1 cellular context compared by ENCODE assay signal in the genomic region with DNA sequence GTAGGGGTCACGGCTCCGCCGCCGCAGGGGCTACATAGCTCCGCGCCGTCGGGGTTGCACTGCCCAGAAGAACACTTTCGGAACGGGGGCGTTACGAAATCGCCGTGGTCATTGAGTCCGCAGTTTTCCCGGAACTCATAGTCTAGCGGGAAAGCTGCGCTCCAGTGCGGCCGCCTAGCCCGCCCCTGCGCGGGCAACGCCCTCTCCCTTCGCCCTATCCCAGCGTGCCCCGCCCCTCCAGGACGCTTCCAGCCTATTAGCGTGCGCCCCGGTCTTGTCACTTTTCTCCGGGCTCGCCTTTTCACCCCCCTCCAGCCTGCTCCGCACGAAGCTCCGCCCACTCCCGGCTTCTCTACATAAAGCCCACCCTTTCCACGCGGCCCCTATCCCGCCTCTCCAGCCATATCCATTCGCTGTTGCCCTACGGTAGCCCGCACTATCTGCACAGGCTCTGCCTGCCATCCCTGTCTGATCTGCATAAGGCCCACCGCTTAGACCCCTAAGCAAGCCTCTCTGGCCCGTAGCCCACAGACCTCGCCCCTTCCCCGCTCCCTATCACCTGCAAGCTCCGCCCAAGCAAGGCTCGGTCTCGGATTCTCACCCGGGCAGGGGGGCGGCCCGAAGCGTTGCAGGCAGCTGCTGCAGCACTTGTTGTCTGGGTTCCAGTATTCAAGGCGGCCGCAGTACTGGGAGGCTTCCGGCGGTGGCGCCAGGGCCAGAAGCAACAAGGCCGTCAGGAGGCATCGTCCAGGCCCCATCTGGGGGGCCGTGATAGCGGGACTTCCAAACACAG.
TF ChIP-seq lines count a peak whose summit lies in the region.

No MANE protein-coding gene starts in this region.

TF ChIP-seq in HepG2, 621 proteins besides CTCF, POLR2A, EP300 and RAD21 (continued from another document and continues in another):
- TF ChIP-seq FOXO4 (CRISPR knock-in tag; conservative IDR thresholded peaks at IDR 0.05), result no peak
- TF ChIP-seq, protein P1, sequence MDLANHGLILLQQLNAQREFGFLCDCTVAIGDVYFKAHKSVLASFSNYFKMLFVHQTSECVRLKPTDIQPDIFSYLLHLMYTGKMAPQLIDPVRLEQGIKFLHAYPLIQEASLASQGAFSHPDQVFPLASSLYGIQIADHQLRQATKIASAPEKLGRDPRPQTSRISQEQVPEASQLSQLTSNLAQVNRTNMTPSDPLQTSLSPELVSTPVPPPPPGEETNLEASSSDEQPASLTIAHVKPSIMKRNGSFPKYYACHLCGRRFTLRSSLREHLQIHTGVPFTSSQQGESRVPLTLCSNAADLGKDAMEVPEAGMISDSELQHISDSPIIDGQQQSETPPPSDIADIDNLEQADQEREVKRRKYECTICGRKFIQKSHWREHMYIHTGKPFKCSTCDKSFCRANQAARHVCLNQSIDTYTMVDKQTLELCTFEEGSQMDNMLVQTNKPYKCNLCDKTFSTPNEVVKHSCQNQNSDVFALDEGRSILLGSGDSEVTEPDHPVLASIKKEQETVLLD (CRISPR knock-in tag; IDR thresholded peaks at IDR 0.05; ENCODE audit: low read depth), result 0 out of 2 replicates have a peak, but pooled peaks have one; percentile 38
- no peak for TF ChIP-seq ZBTB3 (CRISPR knock-in tag; IDR thresholded peaks at IDR 0.05; ENCODE audit: borderline replicate concordance, low read depth)
- no peak for TF ChIP-seq ZBTB39 (CRISPR knock-in tag; IDR thresholded peaks at IDR 0.05)
- no peak; the same call in 1 of the 2 replicates for TF ChIP-seq ZNF34 (CRISPR knock-in tag; IDR thresholded peaks at IDR 0.05; ENCODE audit: borderline replicate concordance)
- TF ChIP-seq, protein P2, sequence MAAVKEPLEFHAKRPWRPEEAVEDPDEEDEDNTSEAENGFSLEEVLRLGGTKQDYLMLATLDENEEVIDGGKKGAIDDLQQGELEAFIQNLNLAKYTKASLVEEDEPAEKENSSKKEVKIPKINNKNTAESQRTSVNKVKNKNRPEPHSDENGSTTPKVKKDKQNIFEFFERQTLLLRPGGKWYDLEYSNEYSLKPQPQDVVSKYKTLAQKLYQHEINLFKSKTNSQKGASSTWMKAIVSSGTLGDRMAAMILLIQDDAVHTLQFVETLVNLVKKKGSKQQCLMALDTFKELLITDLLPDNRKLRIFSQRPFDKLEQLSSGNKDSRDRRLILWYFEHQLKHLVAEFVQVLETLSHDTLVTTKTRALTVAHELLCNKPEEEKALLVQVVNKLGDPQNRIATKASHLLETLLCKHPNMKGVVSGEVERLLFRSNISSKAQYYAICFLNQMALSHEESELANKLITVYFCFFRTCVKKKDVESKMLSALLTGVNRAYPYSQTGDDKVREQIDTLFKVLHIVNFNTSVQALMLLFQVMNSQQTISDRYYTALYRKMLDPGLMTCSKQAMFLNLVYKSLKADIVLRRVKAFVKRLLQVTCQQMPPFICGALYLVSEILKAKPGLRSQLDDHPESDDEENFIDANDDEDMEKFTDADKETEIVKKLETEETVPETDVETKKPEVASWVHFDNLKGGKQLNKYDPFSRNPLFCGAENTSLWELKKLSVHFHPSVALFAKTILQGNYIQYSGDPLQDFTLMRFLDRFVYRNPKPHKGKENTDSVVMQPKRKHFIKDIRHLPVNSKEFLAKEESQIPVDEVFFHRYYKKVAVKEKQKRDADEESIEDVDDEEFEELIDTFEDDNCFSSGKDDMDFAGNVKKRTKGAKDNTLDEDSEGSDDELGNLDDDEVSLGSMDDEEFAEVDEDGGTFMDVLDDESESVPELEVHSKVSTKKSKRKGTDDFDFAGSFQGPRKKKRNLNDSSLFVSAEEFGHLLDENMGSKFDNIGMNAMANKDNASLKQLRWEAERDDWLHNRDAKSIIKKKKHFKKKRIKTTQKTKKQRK (IDR thresholded peaks at IDR 0.05; ENCODE audit: low read length), result no peak
- TF ChIP-seq ZNF878 (CRISPR knock-in tag; IDR thresholded peaks at IDR 0.05), result no peak; the same call in 1 of the 2 replicates
- TF ChIP-seq ZNF512B (CRISPR knock-in tag; IDR thresholded peaks at IDR 0.05; ENCODE audit: borderline replicate concordance), result no peak
- TF ChIP-seq ZNF589 (CRISPR knock-in tag; conservative IDR thresholded peaks at IDR 0.05), result peak; percentile 10; the same call in 1 of the 2 replicates
- peak; percentile 36 for TF ChIP-seq FOSL2 (CRISPR knock-in tag; IDR thresholded peaks at IDR 0.05)
- TF ChIP-seq ATF7-NPFF (CRISPR knock-in tag; IDR thresholded peaks at IDR 0.05; ENCODE audit: low read depth), result no peak
- TF ChIP-seq ZNF768 (CRISPR knock-in tag; IDR thresholded peaks at IDR 0.05), result peak; percentile 26; the same call in 1 of the 2 replicates
- no peak for TF ChIP-seq PCBP2 (optimal IDR thresholded peaks at IDR 0.05; ENCODE audit: low read depth, low read length, poor library complexity, severe bottlenecking)
- TF ChIP-seq, protein P3, sequence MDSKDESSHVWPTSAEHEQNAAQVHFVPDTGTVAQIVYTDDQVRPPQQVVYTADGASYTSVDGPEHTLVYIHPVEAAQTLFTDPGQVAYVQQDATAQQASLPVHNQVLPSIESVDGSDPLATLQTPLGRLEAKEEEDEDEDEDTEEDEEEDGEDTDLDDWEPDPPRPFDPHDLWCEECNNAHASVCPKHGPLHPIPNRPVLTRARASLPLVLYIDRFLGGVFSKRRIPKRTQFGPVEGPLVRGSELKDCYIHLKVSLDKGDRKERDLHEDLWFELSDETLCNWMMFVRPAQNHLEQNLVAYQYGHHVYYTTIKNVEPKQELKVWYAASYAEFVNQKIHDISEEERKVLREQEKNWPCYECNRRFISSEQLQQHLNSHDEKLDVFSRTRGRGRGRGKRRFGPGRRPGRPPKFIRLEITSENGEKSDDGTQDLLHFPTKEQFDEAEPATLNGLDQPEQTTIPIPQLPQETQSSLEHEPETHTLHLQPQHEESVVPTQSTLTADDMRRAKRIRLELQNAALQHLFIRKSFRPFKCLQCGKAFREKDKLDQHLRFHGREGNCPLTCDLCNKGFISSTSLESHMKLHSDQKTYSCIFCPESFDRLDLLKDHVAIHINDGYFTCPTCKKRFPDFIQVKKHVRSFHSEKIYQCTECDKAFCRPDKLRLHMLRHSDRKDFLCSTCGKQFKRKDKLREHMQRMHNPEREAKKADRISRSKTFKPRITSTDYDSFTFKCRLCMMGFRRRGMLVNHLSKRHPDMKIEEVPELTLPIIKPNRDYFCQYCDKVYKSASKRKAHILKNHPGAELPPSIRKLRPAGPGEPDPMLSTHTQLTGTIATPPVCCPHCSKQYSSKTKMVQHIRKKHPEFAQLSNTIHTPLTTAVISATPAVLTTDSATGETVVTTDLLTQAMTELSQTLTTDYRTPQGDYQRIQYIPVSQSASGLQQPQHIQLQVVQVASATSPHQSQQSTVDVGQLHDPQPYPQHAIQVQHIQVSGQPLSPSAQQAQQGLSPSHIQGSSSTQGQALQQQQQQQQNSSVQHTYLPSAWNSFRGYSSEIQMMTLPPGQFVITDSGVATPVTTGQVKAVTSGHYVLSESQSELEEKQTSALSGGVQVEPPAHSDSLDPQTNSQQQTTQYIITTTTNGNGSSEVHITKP (CRISPR knock-in tag; IDR thresholded peaks at IDR 0.05; ENCODE audit: low read depth), result peak; percentile 55; the same call in 1 of the 2 replicates
- TF ChIP-seq TOPORS (CRISPR knock-in tag; IDR thresholded peaks at IDR 0.05), result no peak
- TF ChIP-seq SRSF1 (optimal IDR thresholded peaks at IDR 0.05; ENCODE audit: low read depth, low read length), result no peak
- peak; percentile 57 for TF ChIP-seq GATAD1 (CRISPR knock-in tag; IDR thresholded peaks at IDR 0.05)
- no peak; the same call in none of the 2 replicates for TF ChIP-seq ZNF263 (CRISPR knock-in tag; IDR thresholded peaks at IDR 0.05)
- TF ChIP-seq, protein P4, sequence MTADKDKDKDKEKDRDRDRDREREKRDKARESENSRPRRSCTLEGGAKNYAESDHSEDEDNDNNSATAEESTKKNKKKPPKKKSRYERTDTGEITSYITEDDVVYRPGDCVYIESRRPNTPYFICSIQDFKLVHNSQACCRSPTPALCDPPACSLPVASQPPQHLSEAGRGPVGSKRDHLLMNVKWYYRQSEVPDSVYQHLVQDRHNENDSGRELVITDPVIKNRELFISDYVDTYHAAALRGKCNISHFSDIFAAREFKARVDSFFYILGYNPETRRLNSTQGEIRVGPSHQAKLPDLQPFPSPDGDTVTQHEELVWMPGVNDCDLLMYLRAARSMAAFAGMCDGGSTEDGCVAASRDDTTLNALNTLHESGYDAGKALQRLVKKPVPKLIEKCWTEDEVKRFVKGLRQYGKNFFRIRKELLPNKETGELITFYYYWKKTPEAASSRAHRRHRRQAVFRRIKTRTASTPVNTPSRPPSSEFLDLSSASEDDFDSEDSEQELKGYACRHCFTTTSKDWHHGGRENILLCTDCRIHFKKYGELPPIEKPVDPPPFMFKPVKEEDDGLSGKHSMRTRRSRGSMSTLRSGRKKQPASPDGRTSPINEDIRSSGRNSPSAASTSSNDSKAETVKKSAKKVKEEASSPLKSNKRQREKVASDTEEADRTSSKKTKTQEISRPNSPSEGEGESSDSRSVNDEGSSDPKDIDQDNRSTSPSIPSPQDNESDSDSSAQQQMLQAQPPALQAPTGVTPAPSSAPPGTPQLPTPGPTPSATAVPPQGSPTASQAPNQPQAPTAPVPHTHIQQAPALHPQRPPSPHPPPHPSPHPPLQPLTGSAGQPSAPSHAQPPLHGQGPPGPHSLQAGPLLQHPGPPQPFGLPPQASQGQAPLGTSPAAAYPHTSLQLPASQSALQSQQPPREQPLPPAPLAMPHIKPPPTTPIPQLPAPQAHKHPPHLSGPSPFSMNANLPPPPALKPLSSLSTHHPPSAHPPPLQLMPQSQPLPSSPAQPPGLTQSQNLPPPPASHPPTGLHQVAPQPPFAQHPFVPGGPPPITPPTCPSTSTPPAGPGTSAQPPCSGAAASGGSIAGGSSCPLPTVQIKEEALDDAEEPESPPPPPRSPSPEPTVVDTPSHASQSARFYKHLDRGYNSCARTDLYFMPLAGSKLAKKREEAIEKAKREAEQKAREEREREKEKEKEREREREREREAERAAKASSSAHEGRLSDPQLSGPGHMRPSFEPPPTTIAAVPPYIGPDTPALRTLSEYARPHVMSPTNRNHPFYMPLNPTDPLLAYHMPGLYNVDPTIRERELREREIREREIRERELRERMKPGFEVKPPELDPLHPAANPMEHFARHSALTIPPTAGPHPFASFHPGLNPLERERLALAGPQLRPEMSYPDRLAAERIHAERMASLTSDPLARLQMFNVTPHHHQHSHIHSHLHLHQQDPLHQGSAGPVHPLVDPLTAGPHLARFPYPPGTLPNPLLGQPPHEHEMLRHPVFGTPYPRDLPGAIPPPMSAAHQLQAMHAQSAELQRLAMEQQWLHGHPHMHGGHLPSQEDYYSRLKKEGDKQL (CRISPR knock-in tag; IDR thresholded peaks at IDR 0.05; ENCODE audit: low read depth), result no peak
- no peak for TF ChIP-seq ZNF784 (CRISPR knock-in tag; IDR thresholded peaks at IDR 0.05; ENCODE audit: borderline replicate concordance)
- no peak for TF ChIP-seq PAX8 (CRISPR knock-in tag; IDR thresholded peaks at IDR 0.05; ENCODE audit: borderline replicate concordance)
- peak; percentile 85 for TF ChIP-seq THAP11 (CRISPR knock-in tag; IDR thresholded peaks at IDR 0.05)
- peak; percentile 86 for TF ChIP-seq ZFX (CRISPR knock-in tag; IDR thresholded peaks at IDR 0.05; ENCODE audit: low read depth)
- TF ChIP-seq ZNF432 (CRISPR knock-in tag; IDR thresholded peaks at IDR 0.05; ENCODE audit: borderline replicate concordance), result no peak
- TF ChIP-seq KLF13 (CRISPR knock-in tag; IDR thresholded peaks at IDR 0.05), result no peak
